19 cellular contexts compared by ENCODE assay signal in the genomic region with DNA sequence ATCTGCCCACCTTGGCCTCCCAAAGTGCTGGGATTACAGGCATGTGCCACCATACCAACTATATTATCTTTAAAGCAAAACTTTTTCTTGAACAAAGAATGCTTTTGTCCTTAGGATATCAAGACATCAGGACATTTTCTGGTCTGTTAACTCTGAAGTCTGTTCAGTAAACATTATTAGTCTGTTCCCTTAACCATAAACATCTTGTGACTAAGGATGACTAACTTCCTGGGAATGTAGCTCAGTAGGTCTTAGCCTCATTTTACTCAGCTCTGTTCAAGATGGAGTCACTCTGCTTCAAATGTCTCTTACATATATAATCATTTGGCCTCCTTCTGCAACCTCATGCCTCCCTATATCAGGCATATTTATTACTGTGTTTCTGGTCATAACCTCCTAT.
DNase-seq lines count a peak whose midpoint lies in the region; ATAC-seq, FAIRE-seq and TF ChIP-seq lines count a peak whose summit lies in the region.
"Had no signal": no experiment of that assay in that cellular context is flagged by ENCODE, and none has a peak within 500 bp of the region (broad histone marks: within the 10 kb centered on the region; RNA-seq: fewer than 3 reads in every experiment).

No MANE protein-coding gene starts in this region.

- H3K36me3 ChIP-seq in left ventricle myocardium inferior: no peaks in the 10 kb centered on the region
- no peaks in the 10 kb centered on the region for H3K36me3 ChIP-seq in psoas muscle (ENCODE audit: insufficient read depth in 1 of 2, low read depth in 1 of 2)
- H3K36me3 ChIP-seq: cardiac muscle cell, heart left ventricle had no signal

- no peaks in the 10 kb centered on the region for H3K4me1 ChIP-seq in left ventricle myocardium inferior
- H3K4me1 ChIP-seq in psoas muscle: no peaks in the 10 kb centered on the region
- H3K4me1 ChIP-seq: heart left ventricle had no signal

- ATAC-seq in GM19467 (IDR thresholded peaks at IDR 0.05; ENCODE audit: unreplicated experiment) (no peak), psoas muscle (no peak)
- ATAC-seq: heart left ventricle; naive thymus-derived CD4-positive, alpha-beta T cell had no signal

- H3K4me3 ChIP-seq in fibroblast of pulmonary artery (replicated peaks; ENCODE audit: low read depth, low read length) (no peak overlapping the region), skeletal muscle cell (ENCODE audit: low read depth, low read length) (no peak overlapping the region), left ventricle myocardium inferior (no peak overlapping the region), psoas muscle (no peak overlapping the region)
- H3K4me3 ChIP-seq: cardiac muscle cell, heart left ventricle had no signal

- DNase-seq in GM19239 (ENCODE audit: insufficient read length, low spot score): no peak
- peak; percentile 12 for DNase-seq in RWPE1 (ENCODE audit: low spot score)
- DNase-seq in fibroblast of pulmonary artery (ENCODE audit: low read depth): peak; percentile 51
- DNase-seq in skeletal muscle cell (ENCODE audit: low read depth): peak; percentile 38
- DNase-seq in left ventricle myocardium inferior: no peak
- no peak for DNase-seq in psoas muscle
- DNase-seq: activated CD4-positive, CD25-positive, alpha-beta regulatory T cell; activated CD8-positive, alpha-beta memory T cell treated with anti-CD3 and anti-CD28 coated beads, Interleukin-2, amount 50 U/mL, for 48 hours; activated naive CD4-positive, alpha-beta T cell treated with anti-CD3 and anti-CD28 coated beads for 36 hours; effector memory CD4-positive, alpha-beta T cell; GF-D8; heart left ventricle; naive thymus-derived CD4-positive, alpha-beta T cell; NCI-H1436; NCI-H345; stimulated activated CD4-positive, alpha-beta T cell treated with anti-CD3 and anti-CD28 coated beads, Interleukin-2, amount 100 ng/mL, for 24 hours; T-helper 1 cell had no signal

- H3K9me3 ChIP-seq in left ventricle myocardium inferior (replicated peaks) (peaks cover 8% of the 10 kb centered on the region), psoas muscle (no peaks in the 10 kb centered on the region)

- no peak for TF ChIP-seq CTCF in RWPE1 (conservative IDR thresholded peaks at IDR 0.05; ENCODE audit: low read depth)
- TF ChIP-seq CTCF in fibroblast of pulmonary artery (IDR thresholded peaks at IDR 0.05; ENCODE audit: low read length, missing control alignments): no peak
- TF ChIP-seq CTCF in left ventricle myocardium inferior (IDR thresholded peaks at IDR 0.05; ENCODE audit: borderline replicate concordance): no peak
- TF ChIP-seq CTCF in psoas muscle (IDR thresholded peaks at IDR 0.05): no peak

- POLR2A ChIA-PET in RWPE1 (lab: Yijun Ruan, JAX; ENCODE audit: low non-redundant PET): no interaction called here

- CTCF ChIA-PET in RWPE1 (lab: Yijun Ruan, JAX): no interaction called here

- intact Hi-C loops in left ventricle myocardium inferior (cut with micrococcal nuclease): no loop called here
- intact Hi-C loops in psoas muscle (cut with DNase I): no loop called here

- H3K27me3 ChIP-seq in left ventricle myocardium inferior (ENCODE audit: low read depth) (no peaks in the 10 kb centered on the region), psoas muscle (ENCODE audit: insufficient read depth in 3 of 3, low read length in 2 of 3) (no peaks in the 10 kb centered on the region)
- H3K27me3 ChIP-seq: cardiac muscle cell, heart left ventricle had no signal

- H3K27ac ChIP-seq in RWPE1: no peak overlapping the region
- no peak overlapping the region for H3K27ac ChIP-seq in left ventricle myocardium inferior (replicated peaks)
- H3K27ac ChIP-seq in psoas muscle: no peak overlapping the region
- H3K27ac ChIP-seq: cardiac muscle cell, heart left ventricle had no signal

- peak; percentile 57 for FAIRE-seq in GM19239 (lab: Jason Lieb, UNC)

Comparison
In these comparisons a context has a peak if more than half of its experiments do, and no peak if none do; other contexts are left out.
1. DNase-seq: peak in RWPE1 (single experiment), fibroblast of pulmonary artery (single experiment) and skeletal muscle cell (single experiment); none in GM19239 (single experiment), left ventricle myocardium inferior (single experiment) and psoas muscle (0 of 2).